In the genomic region with DNA sequence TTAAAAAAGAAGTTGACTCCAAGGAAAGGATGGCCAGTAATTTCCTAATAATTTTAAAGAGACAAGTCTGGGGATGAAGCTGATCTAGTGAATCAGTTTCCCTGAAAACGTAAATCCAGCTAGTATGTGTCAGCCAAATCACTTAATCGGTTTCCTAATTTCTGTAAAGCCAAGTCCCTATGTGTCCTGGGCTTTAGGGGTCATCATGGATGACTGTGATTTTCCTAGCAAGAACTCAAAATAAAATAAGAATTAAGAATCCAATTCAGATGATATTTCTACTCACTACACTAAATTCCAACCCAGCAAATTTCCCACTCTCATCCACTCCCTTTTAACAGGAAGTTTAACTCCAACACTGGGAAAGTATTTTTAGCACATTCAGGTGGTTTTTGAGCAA, we compare ENCODE assay signal across 10 cellular contexts. TPM values are rescaled to one million over a fixed set of nuclear protein-coding genes. Genes with fewer than 3 reads are reported as not detected.
DNase-seq lines count a peak whose midpoint lies in the region; ATAC-seq, FAIRE-seq and TF ChIP-seq lines count a peak whose summit lies in the region.
"Had no signal": no experiment of that assay in that cellular context is flagged by ENCODE, and none has a peak within 500 bp of the region (broad histone marks: within the 10 kb centered on the region; RNA-seq: fewer than 3 reads in every experiment).

No MANE protein-coding gene starts in this region.

- no peaks in the 10 kb centered on the region for H4K20me1 ChIP-seq in K562 (replicated peaks; ENCODE audit: control insufficient read depth, insufficient read depth, low read length)

- H3K9me1 ChIP-seq in K562 (ENCODE audit: control insufficient read depth, insufficient read depth, low read length): no peaks in the 10 kb centered on the region

- in situ Hi-C loops in K562 (cut with MboI): no loop called here

- peak overlapping the region; percentile 34 for H3K4me2 ChIP-seq in K562 (ENCODE audit: insufficient read depth, low read length)
- H3K4me2 ChIP-seq: A549 had no signal

- no TSS peak for BruUV-seq in K562 (replicated peaks; lab: Mats Ljungman, UMichigan)

- no peaks in the 10 kb centered on the region for H3K27me3 ChIP-seq in K562 (ENCODE audit: control insufficient read depth in 2 of 2, insufficient read depth in 2 of 2, low read length in 2 of 2)
- no peaks in the 10 kb centered on the region for H3K27me3 ChIP-seq in left lung

- TF ChIP-seq CTCF in K562 (IDR thresholded peaks at IDR 0.05 in 2 of 3, conservative IDR thresholded peaks at IDR 0.05 in 1 of 3; ENCODE audit: insufficient read depth in 2 of 3, low read depth in 1 of 3, low read length in 3 of 3) (no peak), left lung (IDR thresholded peaks at IDR 0.05) (no peak)

- no peaks in the 10 kb centered on the region for H3K9me3 ChIP-seq in K562 (replicated peaks; ENCODE audit: control insufficient read depth, insufficient read depth, low read depth, low read length)
- no peaks in the 10 kb centered on the region for H3K9me3 ChIP-seq in left lung
- H3K9me3 ChIP-seq: A549 had no signal

- no peaks in the 10 kb centered on the region for H3K27me3 Mint-ChIP-seq in T-helper 2 cell treated with Interferon-gamma antibody and Interleukin-4, amounts not matched to agents 5 μg/mL and 100 μg/mL, for 36 hours (ENCODE audit: low read depth)

- peak overlapping the region; percentile 92 for H3K27ac Mint-ChIP-seq in T-helper 2 cell treated with Interferon-gamma antibody and Interleukin-4, amounts not matched to agents 5 μg/mL and 100 μg/mL, for 36 hours

- H2AFZ ChIP-seq in K562 (ENCODE audit: low read depth, low read length): no peak overlapping the region

- FAIRE-seq in K562 (lab: Jason Lieb, UNC): no peak
- FAIRE-seq: A549 had no signal

- TF ChIP-seq RAD21 in K562 (CRISPR knock-in tag; conservative IDR thresholded peaks at IDR 0.05 in 1 of 2, IDR thresholded peaks at IDR 0.05 in 1 of 2): no peak

- no peaks in the 10 kb centered on the region for H3K9me3 Mint-ChIP-seq in T-helper 2 cell treated with Interferon-gamma antibody and Interleukin-4, amounts not matched to agents 5 μg/mL and 100 μg/mL, for 36 hours

- H3K4me3 ChIP-seq in K562 (no peak overlapping the region), left lung (peak overlapping the region in 1 of 2 donors; percentile 40)
- H3K4me3 ChIP-seq: A549 had no signal

- no peak for ATAC-seq in K562
- ATAC-seq in left lung: peak; percentile 24
- ATAC-seq: A549 had no signal

- CTCF ChIA-PET in K562 (lab: Yijun Ruan, JAX; ENCODE audit: low intra/inter-chr PET ratio): no interaction called here

- POLR2A ChIA-PET in K562 (lab: Yijun Ruan, JAX): no interaction called here

- 7% methylated on average over 2 of the region's 2 CpGs for WGBS in K562 (ENCODE audit: insufficient coverage, low coverage, missing lambda C conversion rate)

- no peak for TF ChIP-seq POLR2A in K562 (conservative IDR thresholded peaks at IDR 0.05)

- H3K79me2 ChIP-seq in K562 (ENCODE audit: control insufficient read depth, insufficient read depth, low read length): peaks cover 98% of the 10 kb centered on the region

- no peak for DNase-seq in T-helper 2 cell treated with Interferon-gamma antibody and Interleukin-4, amounts not matched to agents 5 μg/mL and 100 μg/mL, for 36 hours (ENCODE audit: low spot score)
- DNase-seq in T-helper 2 cell (no peak), K562 (ENCODE audit: extremely low read depth in 1 of 4, low spot score in 3 of 4) (no peak), left lung (no peak), cerebellum (ENCODE audit: low spot score) (no peak), HT-29 (ENCODE audit: low spot score) (no peak), NCI-H1105 (lab: John Stamatoyannopoulos, UW) (no peak)
- DNase-seq: occipital lobe had no signal

- H3K9ac ChIP-seq in K562 (ENCODE audit: insufficient read depth in 1 of 2, low read depth in 2 of 2, low read length in 2 of 2): peak overlapping the region in 1 of 2 experiments; percentile 73; a peak in 2 of 4 replicates

- peaks cover 59% of the 10 kb centered on the region for H3K4me1 Mint-ChIP-seq in T-helper 2 cell treated with Interferon-gamma antibody and Interleukin-4, amounts not matched to agents 5 μg/mL and 100 μg/mL, for 36 hours (ENCODE audit: low read depth)

- intact Hi-C loops in K562 (cut with micrococcal nuclease): no loop called here
- intact Hi-C loops in left lung (cut with DNase I): no loop called here

- H3K36me3 ChIP-seq in K562 (ENCODE audit: control insufficient read depth, insufficient read depth, low read length): peaks cover 14% of the 10 kb centered on the region
- peaks cover 0 to 7% of the 10 kb centered on the region in 2 donors for H3K36me3 ChIP-seq in left lung

- TF ChIP-seq EP300 in K562 (IDR thresholded peaks at IDR 0.05; ENCODE audit: low read length): no peak

- H3K4me1 ChIP-seq in K562 (replicated peaks in 1 of 2; ENCODE audit: control insufficient read depth in 2 of 2, insufficient read depth in 2 of 2, low read length in 2 of 2): peaks cover 0 to 23% of the 10 kb centered on the region in 2 experiments; a peak in 1 of 5 replicates
- H3K4me1 ChIP-seq in left lung: peaks cover 21 to 95% of the 10 kb centered on the region in 2 donors

- H3K27ac ChIP-seq in K562 (ENCODE audit: extremely low read depth, low read depth, low read length) (peak overlapping the region; percentile 82), left lung (peak overlapping the region; percentile 86 to 90), temporal lobe (ENCODE audit: low read depth, low read length) (peak overlapping the region; percentile 57)
- H3K27ac ChIP-seq: A549 had no signal

- H3K36me3 Mint-ChIP-seq in T-helper 2 cell treated with Interferon-gamma antibody and Interleukin-4, amounts not matched to agents 5 μg/mL and 100 μg/mL, for 36 hours (ENCODE audit: low read depth): peaks cover 38% of the 10 kb centered on the region

- peak overlapping the region; percentile 89 for H3K4me3 Mint-ChIP-seq in T-helper 2 cell treated with Interferon-gamma antibody and Interleukin-4, amounts not matched to agents 5 μg/mL and 100 μg/mL, for 36 hours

TF ChIP-seq in K562, 482 proteins besides CTCF, POLR2A, EP300 and RAD21:
- TF ChIP-seq, protein P1, sequence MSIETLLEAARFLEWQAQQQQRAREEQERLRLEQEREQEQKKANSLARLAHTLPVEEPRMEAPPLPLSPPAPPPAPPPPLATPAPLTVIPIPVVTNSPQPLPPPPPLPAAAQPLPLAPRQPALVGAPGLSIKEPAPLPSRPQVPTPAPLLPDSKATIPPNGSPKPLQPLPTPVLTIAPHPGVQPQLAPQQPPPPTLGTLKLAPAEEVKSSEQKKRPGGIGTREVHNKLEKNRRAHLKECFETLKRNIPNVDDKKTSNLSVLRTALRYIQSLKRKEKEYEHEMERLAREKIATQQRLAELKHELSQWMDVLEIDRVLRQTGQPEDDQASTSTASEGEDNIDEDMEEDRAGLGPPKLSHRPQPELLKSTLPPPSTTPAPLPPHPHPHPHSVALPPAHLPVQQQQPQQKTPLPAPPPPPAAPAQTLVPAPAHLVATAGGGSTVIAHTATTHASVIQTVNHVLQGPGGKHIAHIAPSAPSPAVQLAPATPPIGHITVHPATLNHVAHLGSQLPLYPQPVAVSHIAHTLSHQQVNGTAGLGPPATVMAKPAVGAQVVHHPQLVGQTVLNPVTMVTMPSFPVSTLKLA (conservative IDR thresholded peaks at IDR 0.05): 0 out of 4 replicates have a peak, but pooled peaks of 1 of the 2 experiments have one; percentile 2
- TF ChIP-seq, protein P2, sequence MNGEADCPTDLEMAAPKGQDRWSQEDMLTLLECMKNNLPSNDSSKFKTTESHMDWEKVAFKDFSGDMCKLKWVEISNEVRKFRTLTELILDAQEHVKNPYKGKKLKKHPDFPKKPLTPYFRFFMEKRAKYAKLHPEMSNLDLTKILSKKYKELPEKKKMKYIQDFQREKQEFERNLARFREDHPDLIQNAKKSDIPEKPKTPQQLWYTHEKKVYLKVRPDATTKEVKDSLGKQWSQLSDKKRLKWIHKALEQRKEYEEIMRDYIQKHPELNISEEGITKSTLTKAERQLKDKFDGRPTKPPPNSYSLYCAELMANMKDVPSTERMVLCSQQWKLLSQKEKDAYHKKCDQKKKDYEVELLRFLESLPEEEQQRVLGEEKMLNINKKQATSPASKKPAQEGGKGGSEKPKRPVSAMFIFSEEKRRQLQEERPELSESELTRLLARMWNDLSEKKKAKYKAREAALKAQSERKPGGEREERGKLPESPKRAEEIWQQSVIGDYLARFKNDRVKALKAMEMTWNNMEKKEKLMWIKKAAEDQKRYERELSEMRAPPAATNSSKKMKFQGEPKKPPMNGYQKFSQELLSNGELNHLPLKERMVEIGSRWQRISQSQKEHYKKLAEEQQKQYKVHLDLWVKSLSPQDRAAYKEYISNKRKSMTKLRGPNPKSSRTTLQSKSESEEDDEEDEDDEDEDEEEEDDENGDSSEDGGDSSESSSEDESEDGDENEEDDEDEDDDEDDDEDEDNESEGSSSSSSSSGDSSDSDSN (IDR thresholded peaks at IDR 0.05; ENCODE audit: borderline replicate concordance in 1 of 2, low read depth in 2 of 2, low read length in 2 of 2): no peak
- no peak for TF ChIP-seq NR2F6 (CRISPR knock-in tag; IDR thresholded peaks at IDR 0.05)

RNA-seq across cellular contexts. Expression of a gene that starts 35.8 kb away (rescaled TPM):
- 23.9 and 37.6 TPM in 2 replicates for total RNA-seq in K562 (2011; cell fraction: chromatin; rRNA removed; ENCODE audit: low replicate concordance)
- total RNA-seq in K562 (2011; cell fraction: nucleolus; rRNA removed): 21.8 and 23.3 TPM in 2 replicates
- total RNA-seq in K562 (2011; cell fraction: nucleoplasm; rRNA removed): 22.6 and 28.2 TPM in 2 replicates
- 25.3 and 27.6 TPM in 2 replicates for total RNA-seq in K562 (2014; rRNA removed)
- total RNA-seq in K562 (2014; rRNA removed; fragmentation: Illumina TruSeq; extraction: Trizol): 33.4 and 42.4 TPM in 2 replicates
- total RNA-seq in K562 (2015; rRNA removed; fragmentation: Illumina TruSeq; extraction: Trizol): 27.6 and 30.4 TPM in 2 replicates
- 37.5 and 46.6 TPM in 2 replicates for total RNA-seq in K562 (2021)
- polyA plus RNA-seq in K562 (2011; rRNA removed): 35.2 and 35.5 TPM in 2 replicates
- polyA plus RNA-seq in K562 (2011; cell fraction: cytosol; rRNA removed): 21.9 and 24.0 TPM in 2 replicates
- 18.7 and 20.7 TPM in 2 replicates for polyA plus RNA-seq in K562 (2011; cell fraction: nucleus; rRNA removed)
- polyA plus RNA-seq in K562 (2012): 32.5 and 37.9 TPM in 2 replicates
- 51.2 and 54.4 TPM in 2 replicates for polyA plus RNA-seq in K562 (2014; fragmentation: Illumina TruSeq; extraction: Trizol)
- 10 to 100 TPM; 30.4 to 36.8 TPM for polyA plus RNA-seq in K562 (2014; fragmentation: Nextera tagmentation; extraction: Ambion mirVana)
- 24.7 and 27.6 TPM in 2 replicates for polyA plus RNA-seq in K562 (2014; rRNA removed)
- polyA minus RNA-seq in K562 (2011; rRNA and poly(A)+ RNA removed): 52.2 and 62.7 TPM in 2 replicates
- polyA minus RNA-seq in K562 (2011; cell fraction: cytosol; rRNA and poly(A)+ RNA removed): 18.8 and 29.8 TPM in 2 replicates
- 23.0 and 28.3 TPM in 2 replicates for polyA minus RNA-seq in K562 (2011; cell fraction: nucleus; rRNA and poly(A)+ RNA removed)
- total RNA-seq in left lung: 10 to 100 TPM; 58.5 to 84.6 TPM
- 9.3 TPM for total RNA-seq in temporal lobe
- 17.1 TPM for total RNA-seq in cerebellum
- total RNA-seq in HT-29 (2014; rRNA removed; shearing (Covaris generic)): 41.9 and 46.5 TPM in 2 replicates
